Comparison of ENCODE assay signal across 25 cellular contexts in the genomic region with DNA sequence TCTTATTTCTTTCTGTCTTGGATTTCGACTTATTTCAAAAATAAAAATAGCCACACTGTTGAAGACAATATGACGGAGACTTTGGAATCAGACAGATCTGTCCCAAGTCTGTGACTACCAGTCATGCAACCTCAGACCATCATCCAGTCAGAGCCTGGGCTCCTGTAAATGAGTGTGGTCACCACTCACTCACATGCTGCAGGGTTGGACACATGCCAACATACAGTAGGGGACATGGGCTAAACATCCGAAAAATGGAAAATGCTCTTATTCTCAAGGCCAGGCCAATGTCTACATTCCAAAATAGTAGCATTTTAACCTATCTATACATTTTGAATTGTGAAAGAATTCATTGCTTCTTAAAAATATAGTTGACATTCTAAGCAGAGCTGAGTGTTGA.
"Had no signal": no experiment of that assay in that cellular context is flagged by ENCODE, and none has a peak within 500 bp of the region (broad histone marks: within the 10 kb centered on the region; RNA-seq: fewer than 3 reads in every experiment).

No MANE protein-coding gene starts in this region.

- ATAC-seq: esophagus mucosa; gastrocnemius medialis; left lobe of liver; mucosa of descending colon; natural killer cell treated with Interleukin-12 subunit alpha and Interleukin-12 subunit beta and Interleukin-15 and Interleukin-18, amount 100 ng/mL, for 72 hours; sciatic nerve; stimulated activated effector memory CD8-positive, alpha-beta T cell treated with anti-CD3 and anti-CD28 coated beads, Interleukin-12 subunit alpha, Interleukin-12 subunit beta, amount 100 ng/mL, for 72 hours; stimulated activated naive CD8-positive, alpha-beta T cell treated with anti-CD3 and anti-CD28 coated beads, Interleukin-15, Interleukin-2, amounts not matched to agents 100 U/mL and 50 U/mL, for 24 hours had no signal

- H3K4me3 Mint-ChIP-seq: dendritic cell treated with granulocyte-macrophage colony-stimulating factor and Interleukin-4, amounts not matched to agents 40 ng/mL and 50 ng/mL, for 4 days; endodermal cell; mesothelial cell of epicardium; naive B cell; natural killer cell treated with Interleukin-12 subunit alpha and Interleukin-12 subunit beta and Interleukin-15 and Interleukin-18, amount 100 ng/mL, for 72 hours; neural progenitor cell; stimulated activated effector memory CD8-positive, alpha-beta T cell treated with anti-CD3 and anti-CD28 coated beads, Interleukin-12 subunit alpha, Interleukin-12 subunit beta, amount 100 ng/mL, for 72 hours; type B pancreatic cell had no signal

- H3K4me1 Mint-ChIP-seq: naive B cell; stimulated activated effector memory CD8-positive, alpha-beta T cell treated with anti-CD3 and anti-CD28 coated beads, Interleukin-12 subunit alpha, Interleukin-12 subunit beta, amount 100 ng/mL, for 72 hours had no signal

- FAIRE-seq: keratinocyte had no signal

- H3K27me3 Mint-ChIP-seq: dendritic cell treated with granulocyte-macrophage colony-stimulating factor and Interleukin-4, amounts not matched to agents 40 ng/mL and 50 ng/mL, for 4 days; type B pancreatic cell had no signal

- H3K9me3 Mint-ChIP-seq: dendritic cell treated with granulocyte-macrophage colony-stimulating factor and Interleukin-4, amounts not matched to agents 40 ng/mL and 50 ng/mL, for 4 days; natural killer cell treated with Interleukin-12 subunit alpha and Interleukin-12 subunit beta and Interleukin-15 and Interleukin-18, amount 100 ng/mL, for 72 hours; stimulated activated effector memory CD8-positive, alpha-beta T cell treated with anti-CD3 and anti-CD28 coated beads, Interleukin-12 subunit alpha, Interleukin-12 subunit beta, amount 100 ng/mL, for 72 hours had no signal

- DNase-seq: colonic mucosa; effector CD8-positive, alpha-beta T cell; endodermal cell; foreskin fibroblast; gastrocnemius medialis; head of caudate nucleus; mesenchymal stem cell; mucosa of descending colon; naive B cell; stimulated activated CD4-positive, alpha-beta T cell treated with anti-CD3 and anti-CD28 coated beads, Interleukin-2, amount 100 ng/mL, for 24 hours; stimulated activated CD4-positive, alpha-beta T cell treated with anti-CD3 and anti-CD28 coated beads, Interleukin-4, amount 100 ng/mL, for 24 hours; stimulated activated naive CD8-positive, alpha-beta T cell treated with anti-CD3 and anti-CD28 coated beads, Interleukin-15, Interleukin-2, amounts not matched to agents 100 U/mL and 50 U/mL, for 24 hours; substantia nigra; testis; tibial artery had no signal

- H3K27ac Mint-ChIP-seq: dendritic cell treated with granulocyte-macrophage colony-stimulating factor and Interleukin-4, amounts not matched to agents 40 ng/mL and 50 ng/mL, for 4 days; endodermal cell; mesothelial cell of epicardium; naive B cell; natural killer cell treated with Interleukin-12 subunit alpha and Interleukin-12 subunit beta and Interleukin-15 and Interleukin-18, amount 100 ng/mL, for 72 hours; neural progenitor cell; stimulated activated effector memory CD8-positive, alpha-beta T cell treated with anti-CD3 and anti-CD28 coated beads, Interleukin-12 subunit alpha, Interleukin-12 subunit beta, amount 100 ng/mL, for 72 hours; type B pancreatic cell had no signal

- H3K36me3 Mint-ChIP-seq: mesothelial cell of epicardium; naive B cell; neural progenitor cell; stimulated activated effector memory CD8-positive, alpha-beta T cell treated with anti-CD3 and anti-CD28 coated beads, Interleukin-12 subunit alpha, Interleukin-12 subunit beta, amount 100 ng/mL, for 72 hours; type B pancreatic cell had no signal
